Comparison of ENCODE assay signal across 8 cellular contexts in genomic region chr11:95791385-95792033, GRCh38. TPM values are rescaled to one million over a fixed set of nuclear protein-coding genes. Genes with fewer than 3 reads are reported as not detected.
DNase-seq lines count a peak whose midpoint lies in the region; ATAC-seq and TF ChIP-seq lines count a peak whose summit lies in the region.

No MANE protein-coding gene starts in this region.

- POLR2A ChIA-PET in AG04449 (lab: Yijun Ruan, JAX): no interaction called here

- H3K27ac ChIP-seq in breast epithelium (peak overlapping the region; percentile 98 to 99), muscle layer of colon (ENCODE audit: low read depth, low read length) (no peak overlapping the region)

- no peaks in the 10 kb centered on the region for H3K9me3 Mint-ChIP-seq in IgD-negative memory B cell

- H3K9ac ChIP-seq in muscle layer of colon (ENCODE audit: low read length): peak overlapping the region; percentile 61

- no peak for TF ChIP-seq POLR2A in breast epithelium (IDR thresholded peaks at IDR 0.05)

- H3K9me3 ChIP-seq in breast epithelium: no peaks in the 10 kb centered on the region
- no peaks in the 10 kb centered on the region for H3K9me3 ChIP-seq in muscle layer of colon (ENCODE audit: low read length)

- DNase-seq in AG04449 (ENCODE audit: low read depth, low spot score): no peak
- DNase-seq in breast epithelium (ENCODE audit: low spot score in 2 of 2): no peak
- DNase-seq in stimulated activated CD8-positive, alpha-beta memory T cell treated with anti-CD3 and anti-CD28 coated beads, Interleukin-4, amount 100 ng/mL, for 48 hours: no peak
- DNase-seq in posterior vena cava (ENCODE audit: low spot score): no peak

- H3K27me3 ChIP-seq in breast epithelium: no peaks in the 10 kb centered on the region
- H3K27me3 ChIP-seq in muscle layer of colon (ENCODE audit: control insufficient read depth in 1 of 2, insufficient read depth in 2 of 2, low read length in 2 of 2): no peaks in the 10 kb centered on the region

- H3K36me3 Mint-ChIP-seq in IgD-negative memory B cell: peaks cover 3% of the 10 kb centered on the region

- TF ChIP-seq CTCF in AG04449 (IDR thresholded peaks at IDR 0.05; ENCODE audit: insufficient read depth, low read length, missing control alignments) (no peak), breast epithelium (IDR thresholded peaks at IDR 0.05) (no peak)

- no peaks in the 10 kb centered on the region for H3K27me3 Mint-ChIP-seq in IgD-negative memory B cell

- peak overlapping the region; percentile 100 for H3K27ac Mint-ChIP-seq in IgD-negative memory B cell

- CTCF ChIA-PET in AG04449 (lab: Yijun Ruan, JAX): interaction anchor here (0.8 to 3.8 kb wide), 8 partner anchors 8 to 640 kb away, joined by 3 to 19 read pairs (median 4); partner anchors contain the start of gene MAML2

- H3K4me3 ChIP-seq in AG04449 (ENCODE audit: low read depth, low read length) (peak overlapping the region; percentile 85), breast epithelium (peak overlapping the region; percentile 89 to 94 (median 91)), muscle layer of colon (ENCODE audit: low read depth in 1 of 2, low read length in 2 of 2) (peak overlapping the region; percentile 89 to 100)

- H3K4me3 Mint-ChIP-seq in IgD-negative memory B cell: peak overlapping the region; percentile 99 to 100 (median 100)

- H3K4me1 Mint-ChIP-seq in IgD-negative memory B cell: peaks cover 31 to 37% (median 37%) of the 10 kb centered on the region in 3 donors

- H3K4me1 ChIP-seq in breast epithelium (peaks cover 0 to 9% of the 10 kb centered on the region in 2 donors), muscle layer of colon (ENCODE audit: insufficient read depth, low read length) (peaks cover 21% of the 10 kb centered on the region)

- no peak for ATAC-seq in HG03469 (IDR thresholded peaks at IDR 0.05; ENCODE audit: unreplicated experiment)
- ATAC-seq in GM21619 (IDR thresholded peaks at IDR 0.05; ENCODE audit: unreplicated experiment): no peak

- intact Hi-C loops in breast epithelium (cut with DNase I; ENCODE audit: low total_unique reads): no loop called here
- intact Hi-C loops in posterior vena cava (cut with DNase I): no loop called here

- H3K36me3 ChIP-seq in breast epithelium (no peaks in the 10 kb centered on the region), muscle layer of colon (ENCODE audit: insufficient read depth, low read length) (no peaks in the 10 kb centered on the region)

RNA-seq across cellular contexts. Expression of gene CEP57, which starts 1.2 kb away (rescaled TPM):
- polyA plus RNA-seq in IgD-negative memory B cell: 47.4 TPM
- total RNA-seq in breast epithelium (10 to 100 TPM; 48.6 to 66.9 (median 52.1) TPM), posterior vena cava (10 to 100 TPM; 22.0 to 26.7 TPM)

RNA-seq across cellular contexts. Expression of gene FAM76B, which starts 1.9 kb away (rescaled TPM):
- polyA plus RNA-seq in IgD-negative memory B cell: 19.6 TPM
- total RNA-seq in breast epithelium (10 to 100 TPM; 42.1 to 69.7 (median 48.8) TPM), posterior vena cava (10 to 100 TPM; 17.3 to 24.3 TPM)
